Comparison of ENCODE assay signal across 28 cellular contexts in genomic region chr2:240159251-240159839, GRCh38. TPM values are rescaled to one million over a fixed set of nuclear protein-coding genes. Genes with fewer than 3 reads are reported as not detected.
A peak's percentile ranks its signal among the peaks of the same experiment; 100 is the strongest.
DNase-seq lines count a peak whose midpoint lies in the region; ATAC-seq, FAIRE-seq and TF ChIP-seq lines count a peak whose summit lies in the region.
"Had no signal": no experiment of that assay in that cellular context is flagged by ENCODE, and none has a peak within 500 bp of the region (broad histone marks: within the 10 kb centered on the region; RNA-seq: fewer than 3 reads in every experiment).

No MANE protein-coding gene starts in this region.

- TF ChIP-seq CTCF in kidney (IDR thresholded peaks at IDR 0.05; ENCODE audit: borderline replicate concordance, extremely low read depth, insufficient read depth) (no peak), tibial nerve (IDR thresholded peaks at IDR 0.05) (no peak), Calu3 (IDR thresholded peaks at IDR 0.05; ENCODE audit: unreplicated experiment) (no peak), GM23338 (conservative IDR thresholded peaks at IDR 0.05; ENCODE audit: low read depth in 2 of 2) (no peak)

- DNase-seq in left ventricle myocardium superior = peak; percentile 9
- no peak for DNase-seq in Right ventricle myocardium inferior (ENCODE audit: missing footprints)
- peak; percentile 51 for DNase-seq in kidney
- DNase-seq in posterior vena cava (ENCODE audit: low spot score) = peak; percentile 69
- DNase-seq in tibial nerve (ENCODE audit: low spot score in 2 of 2) = no peak
- DNase-seq in Calu3 = no peak
- no peak for DNase-seq in GM23338 (ENCODE audit: low spot score)
- DNase-seq: CD4-positive, CD25-positive, alpha-beta regulatory T cell; DMS53; GOT3; KBM-7; MV-4-11; NCI-H1105; NCI-H1436 treated with DMSO at 0.1 percent for 48 hours; NCI-H187 treated with DMSO at 0.1 percent for 48 hours; NCI-H2171 treated with DMSO at 0.1 percent for 48 hours; NCI-H345; NCI-H510A treated with DMSO at 0.1 percent for 48 hours; SK-N-SH had no signal

- CTCF ChIA-PET in Calu3 (lab: Charles Lee) = no interaction called here

- H3K27ac Mint-ChIP-seq in Calu3 (ENCODE audit: unreplicated experiment) (no peak overlapping the region), GM23338 (no peak overlapping the region)
- H3K27ac Mint-ChIP-seq: CD4-positive, CD25-positive, alpha-beta regulatory T cell had no signal

- no peaks in the 10 kb centered on the region for H3K4me1 Mint-ChIP-seq in Calu3 (ENCODE audit: low read depth, unreplicated experiment)
- H3K4me1 Mint-ChIP-seq in GM23338 = peaks cover 9% of the 10 kb centered on the region; the same call in 2 of the 3 replicates
- H3K4me1 Mint-ChIP-seq: CD4-positive, CD25-positive, alpha-beta regulatory T cell had no signal

- no peak for FAIRE-seq in kidney (lab: Jason Lieb, UNC)
- FAIRE-seq: GM18507 had no signal

- H3K9ac ChIP-seq in kidney (ENCODE audit: low read length in 2 of 2) = no peak overlapping the region
- H3K9ac ChIP-seq: BLaER1, SK-N-SH had no signal

- H3K4me2 ChIP-seq in GM23338 = no peak overlapping the region
- H3K4me2 ChIP-seq: BLaER1, SK-N-SH had no signal

- no TSS peak for BruUV-seq in Calu3 (replicated peaks; lab: Mats Ljungman, UMichigan)

- H3K27ac ChIP-seq in kidney (ENCODE audit: low read depth in 2 of 2, low read length in 2 of 2) (no peak overlapping the region), tibial nerve (no peak overlapping the region), GM23338 (ENCODE audit: low read depth) (no peak overlapping the region)
- H3K27ac ChIP-seq: BLaER1, RWPE1 had no signal

- peaks cover 6% of the 10 kb centered on the region for H3F3A ChIP-seq in GM23338 (replicated peaks; ENCODE audit: low read depth)

- H3K9me3 Mint-ChIP-seq in Calu3 (ENCODE audit: low read depth, unreplicated experiment) (no peaks in the 10 kb centered on the region), GM23338 (peaks cover 3% of the 10 kb centered on the region; the same call in 2 of the 3 replicates)

- H3K9me3 ChIP-seq in kidney (ENCODE audit: control insufficient read depth in 1 of 2, low read length in 2 of 2) (no peaks in the 10 kb centered on the region), tibial nerve (no peaks in the 10 kb centered on the region)
- H3K9me3 ChIP-seq: BLaER1, HAP-1, SK-N-SH had no signal

- 84 to 85% methylated on average over 20 to 21 of the region's 21 CpGs for WGBS in tibial nerve, 2 donors

- no peaks in the 10 kb centered on the region for H3K79me2 ChIP-seq in GM23338 (replicated peaks; ENCODE audit: insufficient read depth)

- no peaks in the 10 kb centered on the region for H3K9me2 ChIP-seq in GM23338 (ENCODE audit: insufficient read depth)
- H3K9me2 ChIP-seq: SK-N-SH had no signal

- H3K27me3 Mint-ChIP-seq in Calu3 (ENCODE audit: unreplicated experiment) = peaks cover 68% of the 10 kb centered on the region
- peaks cover 8% of the 10 kb centered on the region for H3K27me3 Mint-ChIP-seq in GM23338 (ENCODE audit: insufficient read depth, low read depth, poor library complexity)
- H3K27me3 Mint-ChIP-seq: CD4-positive, CD25-positive, alpha-beta regulatory T cell had no signal

- no peak overlapping the region for H3K4me3 Mint-ChIP-seq in Calu3 (ENCODE audit: low read depth, unreplicated experiment)
- H3K4me3 Mint-ChIP-seq in GM23338 = no peak overlapping the region

- no peak for TF ChIP-seq POLR2A in tibial nerve (IDR thresholded peaks at IDR 0.05)

- H4K20me1 ChIP-seq in GM23338 (replicated peaks; ENCODE audit: insufficient read depth) = no peaks in the 10 kb centered on the region
- H4K20me1 ChIP-seq: BLaER1 had no signal

- peaks cover 0 to 3% of the 10 kb centered on the region in 2 donors for H3K27me3 ChIP-seq in tibial nerve
- H3K27me3 ChIP-seq in GM23338 (ENCODE audit: insufficient read depth) = no peaks in the 10 kb centered on the region
- H3K27me3 ChIP-seq: BLaER1 had no signal

- no peaks in the 10 kb centered on the region for H3K36me3 Mint-ChIP-seq in Calu3 (ENCODE audit: insufficient read depth, unreplicated experiment)
- H3K36me3 Mint-ChIP-seq in GM23338 (ENCODE audit: low read depth) = no peaks in the 10 kb centered on the region
- H3K36me3 Mint-ChIP-seq: CD4-positive, CD25-positive, alpha-beta regulatory T cell had no signal

- H3K36me3 ChIP-seq in kidney (ENCODE audit: control insufficient read depth in 1 of 2, insufficient read depth in 2 of 2, low read length in 2 of 2) (no peaks in the 10 kb centered on the region), tibial nerve (no peaks in the 10 kb centered on the region), GM23338 (ENCODE audit: insufficient read depth) (no peaks in the 10 kb centered on the region)
- H3K36me3 ChIP-seq: BLaER1, HAP-1 had no signal

- intact Hi-C loops in left ventricle myocardium superior (cut with micrococcal nuclease) (no loop called here), Right ventricle myocardium inferior (cut with DNase I) (no loop called here), kidney (cut with DNase I) (no loop called here), posterior vena cava (cut with DNase I) (loop anchor here in 1 of 2 donors (2.0 kb wide), 1 partner anchor 67 kb away; no protein-coding TSS in a partner anchor), Calu3 (cut with micrococcal nuclease; ENCODE audit: unreplicated experiment) (no loop called here)

- H3K4me1 ChIP-seq in kidney (ENCODE audit: control insufficient read depth in 1 of 2, insufficient read depth in 1 of 2, low read depth in 1 of 2, low read length in 2 of 2) = no peaks in the 10 kb centered on the region
- H3K4me1 ChIP-seq in tibial nerve = no peaks in the 10 kb centered on the region
- H3K4me1 ChIP-seq in GM23338 (ENCODE audit: insufficient read depth) = no peaks in the 10 kb centered on the region
- H3K4me1 ChIP-seq: BLaER1, HAP-1 had no signal

- H3K4me3 ChIP-seq in kidney (ENCODE audit: low read length in 2 of 2) (no peak overlapping the region), tibial nerve (no peak overlapping the region), GM23338 (no peak overlapping the region)
- H3K4me3 ChIP-seq: BLaER1, HAP-1 had no signal

- TF ChIP-seq EP300 in tibial nerve (IDR thresholded peaks at IDR 0.05) = no peak

- no peak overlapping the region for H2AFZ ChIP-seq in GM23338

- ATAC-seq in left ventricle myocardium superior = no peak
- no peak for ATAC-seq in Right ventricle myocardium inferior
- ATAC-seq in GM23338 = no peak
- ATAC-seq: Panc1 had no signal

TF ChIP-seq in GM23338, 12 proteins besides CTCF, POLR2A, EP300 and RAD21 (continues in another document):
- TF ChIP-seq NANOG (IDR thresholded peaks at IDR 0.05; ENCODE audit: borderline replicate concordance) = no peak
- TF ChIP-seq ZNF331 (CRISPR knock-in tag; IDR thresholded peaks at IDR 0.05; ENCODE audit: low read depth) = no peak
- TF ChIP-seq EZH2phosphoT487 (IDR thresholded peaks at IDR 0.05; ENCODE audit: unreplicated experiment) = no peak
- no peak for TF ChIP-seq EZH2 (IDR thresholded peaks at IDR 0.05; ENCODE audit: low read depth, unreplicated experiment)

RNA-seq across cellular contexts. Expression of gene OTOS, which starts 18.9 kb away (rescaled TPM):
- total RNA-seq in left ventricle myocardium superior (not detected), Right ventricle myocardium inferior (not detected), kidney (4.6 TPM), posterior vena cava (not detected), tibial nerve (not detected), Calu3 (2022) (not detected in 2 replicates)
- polyA plus RNA-seq in kidney (ENCODE audit: insufficient read depth, low read depth, low replicate concordance) (1.5 TPM), GM23338 (2016; fragmentation: Nextera tagmentation; extraction: Ambion mirVana) (0.40 TPM in 1 of 2 replicates, not detected in the other)
- not detected in 2 replicates for total RNA-seq in GM23338 (2014; rRNA removed; shearing (Covaris generic))
- total RNA-seq: A172; CD4-positive, CD25-positive, alpha-beta regulatory T cell; G401; LHCN-M2; MCF 10A had no signal
- polyA plus RNA-seq: CD4-positive, CD25-positive, alpha-beta regulatory T cell; SK-N-SH had no signal

RNA-seq across cellular contexts. Expression of gene COPS9, which starts 23.2 kb away (rescaled TPM):
- total RNA-seq in left ventricle myocardium superior (204 TPM), Right ventricle myocardium inferior (220 TPM), kidney (119 TPM), posterior vena cava (100 to 1,000 TPM in 1 of 2 donors, 10 to 100 TPM in 1; 93.3 to 127 TPM), tibial nerve (100 to 1,000 TPM in 3 of 4 donors, 10 to 100 TPM in 1; 94.8 to 224 (median 141) TPM), Calu3 (2022) (94.4 and 106 TPM in 2 replicates)
- polyA plus RNA-seq in kidney (ENCODE audit: insufficient read depth, low read depth, low replicate concordance) (310 TPM), GM23338 (2016; fragmentation: Nextera tagmentation; extraction: Ambion mirVana) (629 and 651 TPM in 2 replicates)
- 91.7 and 160 TPM in 2 replicates for total RNA-seq in GM23338 (2014; rRNA removed; shearing (Covaris generic))

Comparison
In these comparisons a context has a peak if more than half of its experiments do, and no peak if none do; other contexts are left out.
1. DNase-seq: peak in left ventricle myocardium superior (single experiment), kidney (single experiment) and posterior vena cava (single experiment); none in Right ventricle myocardium inferior (single experiment), tibial nerve (0 of 2), Calu3 (single experiment) and GM23338 (single experiment).